13 cellular contexts compared by ENCODE assay signal in the genomic region with DNA sequence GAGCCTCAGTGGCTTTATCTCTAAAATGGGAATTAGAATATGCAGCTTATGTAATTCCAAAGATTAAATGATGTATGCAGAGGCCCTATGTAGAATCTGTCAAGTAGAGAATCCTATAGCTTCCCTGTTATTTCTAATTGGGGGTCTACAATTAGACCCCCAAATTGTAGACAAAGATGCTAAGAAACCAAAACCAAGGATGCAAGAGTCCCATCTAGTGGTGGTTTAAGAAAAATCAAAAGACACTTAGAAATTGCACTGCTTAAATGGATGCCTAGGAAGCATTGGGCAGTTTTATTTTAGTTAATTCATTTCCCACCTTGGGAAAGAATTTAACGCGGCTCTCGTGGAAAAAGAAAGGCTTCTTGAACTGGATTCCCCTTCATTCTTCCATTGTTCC.
A peak's percentile ranks its signal among the peaks of the same experiment; 100 is the strongest.
DNase-seq lines count a peak whose midpoint lies in the region; ATAC-seq and TF ChIP-seq lines count a peak whose summit lies in the region.
"Had no signal": no experiment of that assay in that cellular context is flagged by ENCODE, and none has a peak within 500 bp of the region (broad histone marks: within the 10 kb centered on the region; RNA-seq: fewer than 3 reads in every experiment).

No MANE protein-coding gene starts in this region.

- H3K36me3 ChIP-seq in left ventricle myocardium inferior (no peaks in the 10 kb centered on the region), PC-3 (ENCODE audit: low read depth, low read length) (no peaks in the 10 kb centered on the region), tibial artery (no peaks in the 10 kb centered on the region)
- H3K36me3 ChIP-seq: stomach had no signal

- no peak for ATAC-seq in left ventricle myocardium superior
- no peak for ATAC-seq in PC-3
- ATAC-seq in activated CD4-positive, alpha-beta T cell treated with anti-CD3 and anti-CD28 coated beads for 36 hours, result no peak

- H4K20me1 ChIP-seq in PC-3 (ENCODE audit: low read length), result no peaks in the 10 kb centered on the region

- H3K36me3 Mint-ChIP-seq in activated CD4-positive, alpha-beta T cell treated with anti-CD3 and anti-CD28 coated beads for 36 hours (ENCODE audit: low read depth), result no peaks in the 10 kb centered on the region

- H3K9ac ChIP-seq in PC-3 (ENCODE audit: low read length), result no peak overlapping the region

- H3K4me2 ChIP-seq in PC-3 (ENCODE audit: low read length), result no peak overlapping the region

- TF ChIP-seq CTCF in left ventricle myocardium inferior (IDR thresholded peaks at IDR 0.05; ENCODE audit: borderline replicate concordance) (peak; percentile 35), PC-3 (conservative IDR thresholded peaks at IDR 0.05; ENCODE audit: low read depth, low read length) (peak; percentile 53), fibroblast of pulmonary artery (IDR thresholded peaks at IDR 0.05; ENCODE audit: low read length, missing control alignments) (peak; percentile 29), tibial artery (IDR thresholded peaks at IDR 0.05) (no peak)

- H3K9me2 ChIP-seq in PC-3 (replicated peaks; ENCODE audit: low read length), result no peaks in the 10 kb centered on the region

- H3K4me3 ChIP-seq in left ventricle myocardium inferior (no peak overlapping the region), PC-3 (ENCODE audit: low read length) (no peak overlapping the region), fibroblast of pulmonary artery (replicated peaks; ENCODE audit: low read depth, low read length) (no peak overlapping the region), tibial artery (no peak overlapping the region)
- H3K4me3 ChIP-seq: stomach had no signal

- H3K9me3 ChIP-seq in left ventricle myocardium inferior (replicated peaks) (no peaks in the 10 kb centered on the region), PC-3 (ENCODE audit: low read length) (no peaks in the 10 kb centered on the region), tibial artery (no peaks in the 10 kb centered on the region)
- H3K9me3 ChIP-seq: stomach had no signal

- intact Hi-C loops in left ventricle myocardium inferior (cut with micrococcal nuclease) (loop anchor here (5.0 to 10.0 kb wide), 2 partner anchors 822 to 1510 kb away; no protein-coding TSS in a partner anchor), left ventricle myocardium superior (cut with micrococcal nuclease) (loop anchor here (5.0 to 10.0 kb wide), 2 partner anchors 1350 to 1512 kb away; no protein-coding TSS in a partner anchor), PC-3 (cut with micrococcal nuclease) (loop anchor here (5.0 to 10.0 kb wide), 2 partner anchors 720 to 1347 kb away; no protein-coding TSS in a partner anchor), tibial artery (cut with DNase I; ENCODE audit: low total_unique reads) (no loop called here)
- intact Hi-C loops in activated CD4-positive, alpha-beta T cell treated with anti-CD3 and anti-CD28 coated beads for 36 hours (cut with DNase I, micrococcal nuclease), result loop anchor here in 1 of 2 experiments (10.0 kb wide), 1 partner anchor 820 kb away; no protein-coding TSS in a partner anchor

- no peak overlapping the region for H2AFZ ChIP-seq in PC-3 (ENCODE audit: low read length)

- no peak overlapping the region for H3K27ac Mint-ChIP-seq in activated CD4-positive, alpha-beta T cell treated with anti-CD3 and anti-CD28 coated beads for 36 hours
- H3K27ac Mint-ChIP-seq: B cell had no signal

- POLR2A ChIA-PET in PC-3 (lab: Charles Lee; ENCODE audit: unreplicated experiment), result no interaction called here
- POLR2A ChIA-PET in activated CD4-positive, alpha-beta T cell treated with anti-CD3 and anti-CD28 coated beads for 36 hours (lab: Charles Lee), result no interaction called here

- H3K27ac ChIP-seq in left ventricle myocardium inferior (replicated peaks) (no peak overlapping the region), PC-3 (ENCODE audit: low read length) (no peak overlapping the region), tibial artery (no peak overlapping the region)
- H3K27ac ChIP-seq: epithelial cell of prostate, stomach had no signal

- no peaks in the 10 kb centered on the region for H3K9me3 Mint-ChIP-seq in activated CD4-positive, alpha-beta T cell treated with anti-CD3 and anti-CD28 coated beads for 36 hours (ENCODE audit: low read depth)

- no peaks in the 10 kb centered on the region for H3K4me1 Mint-ChIP-seq in activated CD4-positive, alpha-beta T cell treated with anti-CD3 and anti-CD28 coated beads for 36 hours
- H3K4me1 Mint-ChIP-seq: B cell had no signal

- H3F3A ChIP-seq in PC-3 (ENCODE audit: low read length, unreplicated experiment), result no peaks in the 10 kb centered on the region

- DNase-seq in left ventricle myocardium inferior, result no peak
- no peak for DNase-seq in left ventricle myocardium superior
- DNase-seq in PC-3, result peak; percentile 6
- DNase-seq in fibroblast of pulmonary artery (ENCODE audit: low read depth), result peak; percentile 3
- no peak for DNase-seq in tibial artery
- no peak for DNase-seq in NCI-H2029 (lab: John Stamatoyannopoulos, UW)
- no peak for DNase-seq in activated naive CD4-positive, alpha-beta T cell treated with Interleukin-2 at 50 U/mL for 16 hours
- DNase-seq in activated CD4-positive, alpha-beta T cell treated with anti-CD3 and anti-CD28 coated beads for 36 hours, result no peak
- DNase-seq: kidney; stimulated activated CD4-positive, alpha-beta T cell treated with anti-CD3 and anti-CD28 coated beads, Interleukin-4, amount 100 ng/mL, for 24 hours; stomach had no signal

- no TSS peak for BruUV-seq in PC-3 (replicated peaks; lab: Mats Ljungman, UMichigan)

- H3K27me3 Mint-ChIP-seq in activated CD4-positive, alpha-beta T cell treated with anti-CD3 and anti-CD28 coated beads for 36 hours, result no peaks in the 10 kb centered on the region
- H3K27me3 Mint-ChIP-seq: B cell had no signal

- H3K4me1 ChIP-seq in left ventricle myocardium inferior, result no peaks in the 10 kb centered on the region
- no peaks in the 10 kb centered on the region for H3K4me1 ChIP-seq in PC-3 (ENCODE audit: insufficient read depth, low read length)
- H3K4me1 ChIP-seq in tibial artery, result no peaks in the 10 kb centered on the region
- H3K4me1 ChIP-seq: stomach had no signal

- no peaks in the 10 kb centered on the region for H3K27me3 ChIP-seq in left ventricle myocardium inferior (ENCODE audit: low read depth)
- no peaks in the 10 kb centered on the region for H3K27me3 ChIP-seq in PC-3 (ENCODE audit: low read length)
- no peaks in the 10 kb centered on the region for H3K27me3 ChIP-seq in tibial artery
- H3K27me3 ChIP-seq: stomach had no signal

- CTCF ChIA-PET in PC-3 (lab: Charles Lee), result no interaction called here
- CTCF ChIA-PET in activated CD4-positive, alpha-beta T cell treated with anti-CD3 and anti-CD28 coated beads for 36 hours (lab: Charles Lee), result no interaction called here

- H3K79me2 ChIP-seq in PC-3 (ENCODE audit: low read length), result no peaks in the 10 kb centered on the region

- H3K4me3 Mint-ChIP-seq in activated CD4-positive, alpha-beta T cell treated with anti-CD3 and anti-CD28 coated beads for 36 hours, result no peak overlapping the region
- H3K4me3 Mint-ChIP-seq: B cell had no signal

Comparison
In these comparisons a context has a peak if more than half of its experiments do, and no peak if none do; other contexts are left out.
1. DNase-seq: peak in PC-3 (single experiment) and fibroblast of pulmonary artery (single experiment); none in left ventricle myocardium inferior (single experiment), left ventricle myocardium superior (single experiment), tibial artery (0 of 2), NCI-H2029 (single experiment), activated naive CD4-positive, alpha-beta T cell treated with Interleukin-2 at 50 U/mL for 16 hours (single experiment) and activated CD4-positive, alpha-beta T cell treated with anti-CD3 and anti-CD28 coated beads for 36 hours (single experiment).
2. CTCF ChIP-seq: peak in left ventricle myocardium inferior (single experiment), PC-3 (single experiment) and fibroblast of pulmonary artery (single experiment); none in tibial artery (0 of 2).